Comparison of ENCODE assay signal across 1 cellular context in the genomic region with DNA sequence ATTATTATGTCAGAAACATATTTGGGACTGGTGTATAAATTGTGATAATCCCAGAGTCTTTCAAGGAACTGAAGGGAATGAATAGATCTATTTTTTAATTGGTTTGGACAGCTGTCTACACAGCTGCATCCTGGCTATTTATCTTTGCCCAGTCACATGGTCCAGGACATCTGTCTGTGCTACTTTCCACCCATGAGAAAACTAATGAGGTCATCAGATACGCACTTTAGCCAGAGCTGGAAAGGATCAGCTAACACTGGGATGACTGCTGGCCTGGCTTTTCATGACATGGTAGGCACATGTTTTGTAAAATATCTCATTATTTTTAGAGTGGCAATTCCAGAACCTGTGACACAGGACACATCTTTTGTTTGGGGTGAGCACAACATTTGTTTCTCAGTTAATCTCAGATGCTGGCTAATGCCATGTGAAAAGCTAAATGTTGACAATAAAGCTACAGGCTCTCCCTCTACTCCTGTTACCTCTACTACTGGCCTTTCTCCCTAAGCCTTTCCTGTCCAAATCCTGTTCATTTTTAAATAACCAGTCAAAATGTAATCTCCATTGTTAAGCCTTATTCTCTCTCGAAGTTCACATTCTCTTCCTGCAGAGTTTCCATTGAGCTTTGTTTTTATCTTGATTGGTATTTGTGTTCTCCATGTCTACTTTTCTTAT.
A peak's percentile ranks its signal among the peaks of the same experiment; 100 is the strongest.
TF ChIP-seq lines count a peak whose summit lies in the region.

No MANE protein-coding gene starts in this region.

TF ChIP-seq in SK-N-SH, 30 proteins besides CTCF, POLR2A, EP300 and RAD21 (continued from another document):
- TF ChIP-seq SIN3A (IDR thresholded peaks at IDR 0.05; ENCODE audit: borderline replicate concordance, low read depth, low read length): no peak
- peak; percentile 87 for TF ChIP-seq CHD2 (IDR thresholded peaks at IDR 0.05; ENCODE audit: low read length, partially characterized antibody)
- TF ChIP-seq MAX (IDR thresholded peaks at IDR 0.05; ENCODE audit: low read depth): no peak
- peak; percentile 29; the same call in 1 of the 2 replicates for TF ChIP-seq TEAD4 (IDR thresholded peaks at IDR 0.05; ENCODE audit: borderline replicate concordance, insufficient read depth)
